13 cellular contexts compared by ENCODE assay signal in the genomic region with DNA sequence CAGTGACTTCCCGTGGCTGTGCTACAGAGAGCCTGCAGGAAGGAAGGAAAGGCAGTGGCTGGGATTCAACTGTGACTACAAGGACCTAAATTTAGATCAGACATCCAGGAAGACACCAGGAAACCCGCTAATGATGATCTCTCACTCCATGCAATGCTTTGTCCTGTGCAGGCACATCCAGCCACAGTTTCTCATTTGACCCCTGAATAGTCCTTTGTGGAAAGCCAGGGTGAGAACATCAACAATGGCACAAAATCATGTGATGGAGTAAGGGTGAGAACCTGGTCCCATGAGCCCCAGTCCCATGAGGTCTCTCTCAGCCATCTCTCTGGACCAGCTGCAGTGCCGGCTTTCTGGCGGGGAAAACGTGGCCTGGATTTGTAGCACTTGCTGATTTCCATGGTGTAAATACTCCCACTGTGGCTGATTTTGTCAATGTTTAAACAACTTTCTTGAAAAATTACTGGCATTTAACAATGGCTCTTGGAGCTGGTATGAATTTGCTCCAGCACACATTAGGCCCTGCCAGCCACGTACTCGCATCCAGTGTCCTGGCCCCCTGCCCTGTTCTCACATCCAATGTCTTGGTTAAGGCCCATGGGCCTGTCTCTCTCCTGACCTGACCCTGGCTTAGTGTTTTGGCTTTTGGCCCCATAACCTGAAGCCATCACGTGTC.
DNase-seq lines count a peak whose midpoint lies in the region; ATAC-seq, FAIRE-seq and TF ChIP-seq lines count a peak whose summit lies in the region.
"Had no signal": no experiment of that assay in that cellular context is flagged by ENCODE, and none has a peak within 500 bp of the region (broad histone marks: within the 10 kb centered on the region; RNA-seq: fewer than 3 reads in every experiment).

No MANE protein-coding gene starts in this region.

- H2AFZ ChIP-seq in Loucy (ENCODE audit: low read length) (0 out of 2 replicates have a peak overlapping the region, but pooled peaks have one; percentile 14), HepG2 (ENCODE audit: low read length) (no peak overlapping the region)

- DNase-seq in dorsolateral prefrontal cortex (peak in 2 of 10 donors; percentile 42 to 47), HepG2 (ENCODE audit: low spot score) (no peak), stomach (no peak), NCI-H1048 (lab: John Stamatoyannopoulos, UW) (no peak), NCI-H2081 treated with DMSO at 0.1 percent for 48 hours (lab: John Stamatoyannopoulos, UW) (no peak), kidney glomerular epithelial cell (lab: John Stamatoyannopoulos, UW) (no peak)
- no peak for DNase-seq in NK-92 treated with Interleukin-12 subunit alpha and Interleukin-12 subunit beta, amount 100 ng/mL, for 24 hours (lab: John Stamatoyannopoulos, UW)
- DNase-seq: activated CD8-positive, alpha-beta memory T cell treated with anti-CD3 and anti-CD28 coated beads, Interleukin-2, amount 50 U/mL, for 48 hours; NCI-H1694 treated with DMSO at 0.1 percent for 48 hours; stimulated activated naive B cell treated with anti-CD40 and anti-IgM and Interleukin-4, amounts not matched to agents 10 μg/mL and 1 μg/mL and 100 μg/mL, for 72 hours had no signal

- H3K9me2 ChIP-seq in Loucy (replicated peaks; ENCODE audit: low read depth, low read length) = no peaks in the 10 kb centered on the region

- WGBS in HepG2 (ENCODE audit: low lambda C conversion rate) = 87% methylated on average over 8 of the region's 8 CpGs
- 63 to 80% (median 76%) methylated on average over 8 of the region's 8 CpGs for WGBS in stomach, 5 donors

- no peak for TF ChIP-seq POLR2A in HepG2 (IDR thresholded peaks at IDR 0.05; ENCODE audit: insufficient read depth in 1 of 2, low read depth in 2 of 2, low read length in 2 of 2)
- TF ChIP-seq POLR2A in stomach (IDR thresholded peaks at IDR 0.05) = no peak

- H3F3A ChIP-seq in Loucy (ENCODE audit: low read depth) = no peaks in the 10 kb centered on the region

- no peak for TF ChIP-seq RAD21 in HepG2 (CRISPR knock-in tag; IDR thresholded peaks at IDR 0.05)

- peak; percentile 21 for FAIRE-seq in HepG2 (lab: Jason Lieb, UNC)
- FAIRE-seq: D721Med, frontal cortex had no signal

- TF ChIP-seq EP300 in HepG2 (IDR thresholded peaks at IDR 0.05; ENCODE audit: low read depth in 2 of 2, low read length in 2 of 2) (no peak), HepG2 (CRISPR knock-in tag; IDR thresholded peaks at IDR 0.05; ENCODE audit: borderline replicate concordance) (no peak), stomach (IDR thresholded peaks at IDR 0.05) (no peak)

- H3K27me3 ChIP-seq in Loucy (ENCODE audit: insufficient read depth, low read length, poor library complexity, severe bottlenecking) (no peaks in the 10 kb centered on the region), dorsolateral prefrontal cortex (no peaks in the 10 kb centered on the region), HepG2 (ENCODE audit: control insufficient read depth in 1 of 2, insufficient read depth in 2 of 2, low read length in 2 of 2) (no peaks in the 10 kb centered on the region), stomach (no peaks in the 10 kb centered on the region)

- H3K4me3 ChIP-seq in Loucy (ENCODE audit: low read length, poor library complexity, severe bottlenecking) = no peak overlapping the region
- no peak overlapping the region for H3K4me3 ChIP-seq in dorsolateral prefrontal cortex
- H3K4me3 ChIP-seq in HepG2 (replicated peaks in 1 of 3; ENCODE audit: insufficient read depth in 1 of 3, low read depth in 2 of 3, low read length in 3 of 3) = no peak overlapping the region
- no peak overlapping the region for H3K4me3 ChIP-seq in stomach

- peak overlapping the region in 50 of 59 donors; percentile 2 to 87 (median 56) for H3K27ac ChIP-seq in dorsolateral prefrontal cortex
- H3K27ac ChIP-seq in HepG2 (ENCODE audit: extremely low read length, insufficient read depth, low read length) = no peak overlapping the region
- H3K27ac ChIP-seq in stomach = peak overlapping the region in 3 of 5 donors; percentile 34 to 60 (median 43)

- H3K4me2 ChIP-seq in Loucy (ENCODE audit: low read depth, low read length, poor library complexity, severe bottlenecking) = peak overlapping the region; percentile 15
- peak overlapping the region; percentile 22; the same call in 1 of the 2 replicates for H3K4me2 ChIP-seq in HepG2 (ENCODE audit: low read depth, low read length)

- intact Hi-C loops in dorsolateral prefrontal cortex (cut with DNase I) = no loop called here
- intact Hi-C loops in HepG2 (cut with micrococcal nuclease; ENCODE audit: unreplicated experiment) = no loop called here
- intact Hi-C loops in stomach (cut with DNase I; ENCODE audit: low total_unique reads) = no loop called here

- H3K9me3 ChIP-seq in Loucy (ENCODE audit: insufficient read depth, low read depth, low read length) (no peaks in the 10 kb centered on the region), HepG2 (ENCODE audit: low read length) (no peaks in the 10 kb centered on the region), stomach (no peaks in the 10 kb centered on the region)

- CTCF ChIA-PET in HepG2 (lab: Yijun Ruan, JAX; ENCODE audit: low intra/inter-chr PET ratio, low total read pairs) = no interaction called here

- H3K79me2 ChIP-seq in Loucy (ENCODE audit: insufficient read depth, low read length) (no peaks in the 10 kb centered on the region), HepG2 (ENCODE audit: insufficient read depth, low read length) (no peaks in the 10 kb centered on the region)

- H3K9ac ChIP-seq in Loucy (ENCODE audit: low read depth, low read length, poor library complexity, severe bottlenecking) = peak overlapping the region; percentile 47
- peak overlapping the region; percentile 13; the same call in 1 of the 2 replicates for H3K9ac ChIP-seq in HepG2 (ENCODE audit: insufficient read depth, low read depth, low read length)

- in situ Hi-C loops in HepG2 (cut with HindIII; ENCODE audit: extremely low pct_ligation_motif_present, low pct_unique_long_range_greater_than_20kb) = no loop called here

- BruUV-seq in HepG2 (replicated peaks; lab: Mats Ljungman, UMichigan) = no TSS peak

- ATAC-seq in HepG2 = no peak
- ATAC-seq: stimulated activated naive B cell treated with anti-CD40 and anti-IgM and Interleukin-4, amounts not matched to agents 10 μg/mL and 1 μg/mL and 100 μg/mL, for 72 hours had no signal

- H4K20me1 ChIP-seq in Loucy (ENCODE audit: insufficient read depth, low read length, poor library complexity, severe bottlenecking) (no peaks in the 10 kb centered on the region), HepG2 (ENCODE audit: insufficient read depth, low read length) (no peaks in the 10 kb centered on the region)

- no peak for TF ChIP-seq CTCF in Loucy (conservative IDR thresholded peaks at IDR 0.05; ENCODE audit: low read length)
- TF ChIP-seq CTCF in dorsolateral prefrontal cortex (IDR thresholded peaks at IDR 0.05 in 54 of 56, conservative IDR thresholded peaks at IDR 0.05 in 2 of 56; ENCODE audit: low read depth in 1 of 56, partially characterized antibody in 56 of 56) = no peak
- no peak for TF ChIP-seq CTCF in HepG2 (CRISPR knock-in tag; IDR thresholded peaks at IDR 0.05)
- no peak for TF ChIP-seq CTCF in stomach (IDR thresholded peaks at IDR 0.05)

- no peaks in the 10 kb centered on the region for H3K36me3 ChIP-seq in Loucy (ENCODE audit: insufficient read depth, low read length)
- no peaks in the 10 kb centered on the region for H3K36me3 ChIP-seq in HepG2 (replicated peaks in 1 of 2; ENCODE audit: control insufficient read depth in 1 of 2, insufficient read depth in 2 of 2, low read length in 2 of 2)
- H3K36me3 ChIP-seq in stomach = no peaks in the 10 kb centered on the region

- H3K4me1 ChIP-seq in Loucy (ENCODE audit: insufficient read depth, low read length, poor library complexity, severe bottlenecking) (peaks cover 46% of the 10 kb centered on the region), HepG2 (ENCODE audit: insufficient read depth, low read length) (peaks cover 90% of the 10 kb centered on the region), stomach (peaks cover 19 to 67% (median 39%) of the 10 kb centered on the region in 4 donors)

- POLR2A ChIA-PET in HepG2 (lab: Yijun Ruan, JAX) = interaction anchor here (0.7 to 1.3 kb wide), 2 partner anchors 24 to 27 kb away, joined by 3 to 10 read pairs; no protein-coding TSS in a partner anchor

TF ChIP-seq in HepG2, 621 proteins besides CTCF, POLR2A, EP300 and RAD21 (continues in another document):
- TF ChIP-seq AKAP8 (CRISPR knock-in tag; IDR thresholded peaks at IDR 0.05) (0 out of 2 replicates have a peak, but pooled peaks have one; percentile 26), ZBTB1 (CRISPR knock-in tag; IDR thresholded peaks at IDR 0.05; ENCODE audit: borderline replicate concordance) (no peak), ZNF75D (CRISPR knock-in tag; IDR thresholded peaks at IDR 0.05; ENCODE audit: borderline replicate concordance) (no peak), ZBTB7A (CRISPR knock-in tag; IDR thresholded peaks at IDR 0.05) (no peak)
- TF ChIP-seq, protein P1, sequence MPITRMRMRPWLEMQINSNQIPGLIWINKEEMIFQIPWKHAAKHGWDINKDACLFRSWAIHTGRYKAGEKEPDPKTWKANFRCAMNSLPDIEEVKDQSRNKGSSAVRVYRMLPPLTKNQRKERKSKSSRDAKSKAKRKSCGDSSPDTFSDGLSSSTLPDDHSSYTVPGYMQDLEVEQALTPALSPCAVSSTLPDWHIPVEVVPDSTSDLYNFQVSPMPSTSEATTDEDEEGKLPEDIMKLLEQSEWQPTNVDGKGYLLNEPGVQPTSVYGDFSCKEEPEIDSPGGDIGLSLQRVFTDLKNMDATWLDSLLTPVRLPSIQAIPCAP (CRISPR knock-in tag; IDR thresholded peaks at IDR 0.05; ENCODE audit: low read depth) = no peak
- TF ChIP-seq, protein P2, sequence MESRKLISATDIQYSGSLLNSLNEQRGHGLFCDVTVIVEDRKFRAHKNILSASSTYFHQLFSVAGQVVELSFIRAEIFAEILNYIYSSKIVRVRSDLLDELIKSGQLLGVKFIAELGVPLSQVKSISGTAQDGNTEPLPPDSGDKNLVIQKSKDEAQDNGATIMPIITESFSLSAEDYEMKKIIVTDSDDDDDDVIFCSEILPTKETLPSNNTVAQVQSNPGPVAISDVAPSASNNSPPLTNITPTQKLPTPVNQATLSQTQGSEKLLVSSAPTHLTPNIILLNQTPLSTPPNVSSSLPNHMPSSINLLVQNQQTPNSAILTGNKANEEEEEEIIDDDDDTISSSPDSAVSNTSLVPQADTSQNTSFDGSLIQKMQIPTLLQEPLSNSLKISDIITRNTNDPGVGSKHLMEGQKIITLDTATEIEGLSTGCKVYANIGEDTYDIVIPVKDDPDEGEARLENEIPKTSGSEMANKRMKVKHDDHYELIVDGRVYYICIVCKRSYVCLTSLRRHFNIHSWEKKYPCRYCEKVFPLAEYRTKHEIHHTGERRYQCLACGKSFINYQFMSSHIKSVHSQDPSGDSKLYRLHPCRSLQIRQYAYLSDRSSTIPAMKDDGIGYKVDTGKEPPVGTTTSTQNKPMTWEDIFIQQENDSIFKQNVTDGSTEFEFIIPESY (CRISPR knock-in tag; IDR thresholded peaks at IDR 0.05) = 0 out of 2 replicates have a peak, but pooled peaks have one; percentile 39
